In the genomic region with DNA sequence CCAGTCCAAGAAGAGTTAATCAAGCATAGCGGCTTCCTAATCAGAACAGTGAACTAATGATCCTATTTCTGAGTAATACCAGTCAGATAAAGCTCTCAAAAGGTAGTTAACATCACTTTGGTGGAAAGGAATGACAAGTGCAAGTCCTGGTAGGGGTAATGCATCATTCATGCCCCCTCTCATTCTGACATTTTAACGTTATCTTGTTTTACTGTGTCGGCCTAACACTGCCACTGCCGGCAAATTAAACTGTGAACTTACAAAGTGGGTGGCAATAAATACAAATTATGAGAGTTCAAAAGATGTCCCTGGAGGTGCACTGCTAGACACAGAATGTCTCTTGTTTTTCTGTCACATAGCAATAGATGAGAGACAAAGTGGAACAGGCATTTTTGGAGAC, we compare ENCODE assay signal across 15 cellular contexts.
"Had no signal": no experiment of that assay in that cellular context is flagged by ENCODE, and none has a peak within 500 bp of the region (broad histone marks: within the 10 kb centered on the region; RNA-seq: fewer than 3 reads in every experiment).

No MANE protein-coding gene starts in this region.

- H3K27ac ChIP-seq: cardiac muscle cell, colonic mucosa, gastroesophageal sphincter, neutrophil, transverse colon had no signal

- H3K4me3 ChIP-seq: cardiac muscle cell, colonic mucosa, gastroesophageal sphincter, right atrium auricular region, transverse colon had no signal

- H3K27me3 ChIP-seq: cardiac muscle cell, colonic mucosa, gastroesophageal sphincter, neutrophil, right atrium auricular region, transverse colon had no signal

- H3K36me3 Mint-ChIP-seq: activated CD4-positive, alpha-beta memory T cell treated with anti-CD3 and anti-CD28 coated beads for 36 hours; naive thymus-derived CD4-positive, alpha-beta T cell; stimulated activated effector memory CD8-positive, alpha-beta T cell treated with anti-CD3 and anti-CD28 coated beads, Interleukin-12 subunit alpha, Interleukin-12 subunit beta, amount 100 ng/mL, for 72 hours had no signal

- H3K27ac Mint-ChIP-seq: activated CD4-positive, alpha-beta memory T cell treated with anti-CD3 and anti-CD28 coated beads for 36 hours; activated T-cell treated with anti-CD3 and anti-CD28 coated beads, Interleukin-2, amount 50 U/mL, for 72 hours; naive thymus-derived CD4-positive, alpha-beta T cell; stimulated activated effector memory CD8-positive, alpha-beta T cell treated with anti-CD3 and anti-CD28 coated beads, Interleukin-12 subunit alpha, Interleukin-12 subunit beta, amount 100 ng/mL, for 72 hours; T-helper 2 cell treated with Interferon-gamma antibody and Interleukin-4, amounts not matched to agents 5 μg/mL and 100 μg/mL, for 36 hours had no signal

- H3K9me3 Mint-ChIP-seq: activated CD4-positive, alpha-beta memory T cell treated with anti-CD3 and anti-CD28 coated beads for 36 hours; activated T-cell treated with anti-CD3 and anti-CD28 coated beads, Interleukin-2, amount 50 U/mL, for 72 hours; naive thymus-derived CD4-positive, alpha-beta T cell; stimulated activated effector memory CD8-positive, alpha-beta T cell treated with anti-CD3 and anti-CD28 coated beads, Interleukin-12 subunit alpha, Interleukin-12 subunit beta, amount 100 ng/mL, for 72 hours; T-helper 2 cell treated with Interferon-gamma antibody and Interleukin-4, amounts not matched to agents 5 μg/mL and 100 μg/mL, for 36 hours had no signal

- H3K4me1 Mint-ChIP-seq: stimulated activated effector memory CD8-positive, alpha-beta T cell treated with anti-CD3 and anti-CD28 coated beads, Interleukin-12 subunit alpha, Interleukin-12 subunit beta, amount 100 ng/mL, for 72 hours had no signal

- H3K36me3 ChIP-seq: cardiac muscle cell, colonic mucosa, gastroesophageal sphincter, neutrophil, right atrium auricular region, transverse colon had no signal

- DNase-seq: activated CD4-positive, alpha-beta memory T cell treated with anti-CD3 and anti-CD28 coated beads for 36 hours; activated CD4-positive, CD25-positive, alpha-beta regulatory T cell treated with anti-CD3 and anti-CD28 coated beads, Interleukin-2, amount 50 U/mL, for 72 hours; activated CD8-positive, alpha-beta memory T cell treated with anti-CD3 and anti-CD28 coated beads, Interleukin-2, amount 50 U/mL, for 4 hours; activated T-cell treated with anti-CD3 and anti-CD28 coated beads, Interleukin-2, amount 50 U/mL, for 72 hours; colonic mucosa; naive thymus-derived CD4-positive, alpha-beta T cell; small intestine; substantia nigra; transverse colon had no signal

- H3K9me3 ChIP-seq: colonic mucosa, gastroesophageal sphincter, neutrophil, right atrium auricular region, transverse colon had no signal

- H3K4me3 Mint-ChIP-seq: activated CD4-positive, alpha-beta memory T cell treated with anti-CD3 and anti-CD28 coated beads for 36 hours; activated T-cell treated with anti-CD3 and anti-CD28 coated beads, Interleukin-2, amount 50 U/mL, for 72 hours; naive thymus-derived CD4-positive, alpha-beta T cell; stimulated activated effector memory CD8-positive, alpha-beta T cell treated with anti-CD3 and anti-CD28 coated beads, Interleukin-12 subunit alpha, Interleukin-12 subunit beta, amount 100 ng/mL, for 72 hours; T-helper 2 cell treated with Interferon-gamma antibody and Interleukin-4, amounts not matched to agents 5 μg/mL and 100 μg/mL, for 36 hours had no signal

- ATAC-seq: activated T-cell treated with anti-CD3 and anti-CD28 coated beads, Interleukin-2, amount 50 U/mL, for 72 hours; stimulated activated effector memory CD8-positive, alpha-beta T cell treated with anti-CD3 and anti-CD28 coated beads, Interleukin-12 subunit alpha, Interleukin-12 subunit beta, amount 100 ng/mL, for 72 hours had no signal

- H3K4me1 ChIP-seq: colonic mucosa, transverse colon had no signal
